Comparison of ENCODE assay signal across 2 cellular contexts in genomic region chr16:262121-262745, GRCh38.
TF ChIP-seq lines count a peak whose summit lies in the region.

No MANE protein-coding gene starts in this region.

TF ChIP-seq in SK-N-SH, 30 proteins besides CTCF, POLR2A, EP300 and RAD21:
- no peak for TF ChIP-seq ZBTB33 (IDR thresholded peaks at IDR 0.05; ENCODE audit: borderline replicate concordance, low read depth)
- no peak for TF ChIP-seq NRF1 (IDR thresholded peaks at IDR 0.05; ENCODE audit: low read depth, low read length)
- TF ChIP-seq PBX3 (IDR thresholded peaks at IDR 0.05) = no peak
- TF ChIP-seq SMC3 (IDR thresholded peaks at IDR 0.05; ENCODE audit: low read depth, low read length) = no peak
- TF ChIP-seq JUND (IDR thresholded peaks at IDR 0.05) = no peak
- no peak for TF ChIP-seq EZH2phosphoT487 (IDR thresholded peaks at IDR 0.05; ENCODE audit: borderline replicate concordance, low read depth)
- no peak for TF ChIP-seq MXI1 (IDR thresholded peaks at IDR 0.05; ENCODE audit: low read depth, low read length)
- TF ChIP-seq FOXJ3 (CRISPR knock-in tag; IDR thresholded peaks at IDR 0.05) = no peak
- no peak for TF ChIP-seq REST (IDR thresholded peaks at IDR 0.05; ENCODE audit: low read depth, low read length)
- no peak for TF ChIP-seq GABPA (IDR thresholded peaks at IDR 0.05; ENCODE audit: low read depth)
- no peak for TF ChIP-seq RXRA (IDR thresholded peaks at IDR 0.05; ENCODE audit: borderline replicate concordance, low read depth)

TF ChIP-seq in SK-N-SH treated with all-trans-retinoic acid at 6 μM for 48 hours, 23 proteins besides CTCF, POLR2A, EP300 and RAD21 (continued from another document):
- TF ChIP-seq PATZ1 (CRISPR knock-in tag; IDR thresholded peaks at IDR 0.05; ENCODE audit: borderline replicate concordance) (no peak), BACH2 (CRISPR knock-in tag; IDR thresholded peaks at IDR 0.05; ENCODE audit: borderline replicate concordance) (no peak), PPARA (CRISPR knock-in tag; IDR thresholded peaks at IDR 0.05; ENCODE audit: borderline replicate concordance) (no peak), CSDC2 (CRISPR knock-in tag; IDR thresholded peaks at IDR 0.05) (no peak), RARB (CRISPR knock-in tag; IDR thresholded peaks at IDR 0.05) (no peak), ZFP30 (CRISPR knock-in tag; IDR thresholded peaks at IDR 0.05) (no peak), ZNF70 (CRISPR knock-in tag; IDR thresholded peaks at IDR 0.05) (no peak), ARNTL (CRISPR knock-in tag; IDR thresholded peaks at IDR 0.05; ENCODE audit: borderline replicate concordance, low read depth) (no peak), ISL1 (CRISPR knock-in tag; IDR thresholded peaks at IDR 0.05) (no peak), TOX (CRISPR knock-in tag; IDR thresholded peaks at IDR 0.05; ENCODE audit: borderline replicate concordance) (no peak), TCF4 (CRISPR knock-in tag; IDR thresholded peaks at IDR 0.05; ENCODE audit: borderline replicate concordance) (no peak), ESRRG (CRISPR knock-in tag; IDR thresholded peaks at IDR 0.05) (no peak), TSHZ2 (CRISPR knock-in tag; IDR thresholded peaks at IDR 0.05) (no peak)
